Comparison of ENCODE assay signal across 8 cellular contexts in the genomic region with DNA sequence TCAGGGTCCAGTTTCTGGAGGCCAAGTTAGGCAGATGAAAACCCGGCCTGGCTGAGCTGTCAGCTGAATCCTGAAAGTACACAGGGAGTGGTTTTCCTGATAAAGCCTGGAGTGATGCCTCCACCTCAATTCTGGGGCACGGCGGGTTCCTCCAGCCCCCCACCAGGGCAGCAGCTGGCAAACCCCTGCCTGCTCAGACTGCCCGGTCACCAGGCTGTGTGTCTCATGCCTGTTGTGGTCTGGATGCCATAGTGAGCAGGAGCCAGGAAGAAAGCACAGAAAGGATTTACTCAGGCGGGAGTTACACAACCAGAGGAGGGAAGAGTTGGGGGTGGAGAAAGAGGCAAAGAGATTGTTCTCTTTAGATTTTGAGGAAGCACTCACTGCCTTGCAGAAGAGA.
A peak's percentile ranks its signal among the peaks of the same experiment; 100 is the strongest.
DNase-seq lines count a peak whose midpoint lies in the region; ATAC-seq and TF ChIP-seq lines count a peak whose summit lies in the region.

No MANE protein-coding gene starts in this region.

- no peak for TF ChIP-seq CTCF in fibroblast of villous mesenchyme (IDR thresholded peaks at IDR 0.05; ENCODE audit: insufficient read depth, low read depth, low read length)

- ATAC-seq in GM18517 (IDR thresholded peaks at IDR 0.05; ENCODE audit: unreplicated experiment) (no peak), HG03196 (IDR thresholded peaks at IDR 0.05; ENCODE audit: unreplicated experiment) (no peak)

- DNase-seq in Ammon's horn (ENCODE audit: low spot score) (peak; percentile 38), RPMI7951 (ENCODE audit: low read depth) (peak; percentile 72), fibroblast of villous mesenchyme (ENCODE audit: low read depth) (peak; percentile 88), pons (ENCODE audit: low spot score) (peak; percentile 52), NCI-H2196 (lab: John Stamatoyannopoulos, UW; ENCODE audit: unreplicated experiment) (no peak), NCI-H345 (lab: John Stamatoyannopoulos, UW) (no peak)

- H3K4me3 ChIP-seq in fibroblast of villous mesenchyme (ENCODE audit: low read depth, low read length), result no peak overlapping the region

Comparison
In these comparisons a context has a peak if more than half of its experiments do, and no peak if none do; other contexts are left out.
1. DNase-seq: peak in Ammon's horn (single experiment), RPMI7951 (single experiment), fibroblast of villous mesenchyme (single experiment) and pons (single experiment); none in NCI-H2196 (single experiment) and NCI-H345 (single experiment).